17 cellular contexts compared by ENCODE assay signal in genomic region chr21:28899744-28900143, GRCh38.
DNase-seq lines count a peak whose midpoint lies in the region; ATAC-seq, FAIRE-seq and TF ChIP-seq lines count a peak whose summit lies in the region.
"Had no signal": no experiment of that assay in that cellular context is flagged by ENCODE, and none has a peak within 500 bp of the region (broad histone marks: within the 10 kb centered on the region; RNA-seq: fewer than 3 reads in every experiment).

No MANE protein-coding gene starts in this region.

- dilution Hi-C loops in IMR-90 (cut with HindIII; ENCODE audit: low sequenced_read_pairs, unreplicated experiment): no loop called here

- H2BK15ac ChIP-seq in IMR-90 (ENCODE audit: low read depth, low read length): no peak overlapping the region

- ATAC-seq in IMR-90 (ENCODE audit: low read depth) (peak; percentile 90), K562 (no peak), gastroesophageal sphincter (peak; percentile 79), GM18511 (IDR thresholded peaks at IDR 0.05; ENCODE audit: unreplicated experiment) (no peak), GM21360 (IDR thresholded peaks at IDR 0.05; ENCODE audit: unreplicated experiment) (no peak), GM21723 (IDR thresholded peaks at IDR 0.05; ENCODE audit: unreplicated experiment) (no peak)
- ATAC-seq: heart left ventricle, Right ventricle myocardium inferior, T-helper 17 cell had no signal

- in situ Hi-C loops in IMR-90 (cut with MboI; ENCODE audit: low sequenced_read_pairs) (no loop called here), K562 (cut with MboI) (no loop called here)

- H3K27ac ChIP-seq in IMR-90 (ENCODE audit: insufficient read depth, low read length): no peak overlapping the region
- H3K27ac ChIP-seq in K562 (ENCODE audit: extremely low read depth, low read depth, low read length): no peak overlapping the region
- H3K27ac ChIP-seq in gastroesophageal sphincter: peak overlapping the region in 1 of 4 donors; percentile 41
- H3K27ac ChIP-seq: heart left ventricle, testis had no signal

- TF ChIP-seq RAD21 in IMR-90 (IDR thresholded peaks at IDR 0.05; ENCODE audit: low read length) (no peak), K562 (CRISPR knock-in tag; conservative IDR thresholded peaks at IDR 0.05 in 1 of 2, IDR thresholded peaks at IDR 0.05 in 1 of 2) (no peak)

- no peak for TF ChIP-seq CTCF in IMR-90 (conservative IDR thresholded peaks at IDR 0.05; ENCODE audit: low read depth, low read length)
- TF ChIP-seq CTCF in K562 (IDR thresholded peaks at IDR 0.05 in 2 of 3, conservative IDR thresholded peaks at IDR 0.05 in 1 of 3; ENCODE audit: insufficient read depth in 2 of 3, low read depth in 1 of 3, low read length in 3 of 3): no peak
- no peak for TF ChIP-seq CTCF in gastroesophageal sphincter (IDR thresholded peaks at IDR 0.05)

- H3K14ac ChIP-seq in IMR-90 (replicated peaks; ENCODE audit: low read depth, low read length): no peak overlapping the region

- H3K18ac ChIP-seq in IMR-90 (ENCODE audit: low read depth, low read length): no peak overlapping the region

- intact Hi-C loops in IMR-90 (cut with micrococcal nuclease) (no loop called here), K562 (cut with micrococcal nuclease) (no loop called here)

- POLR2A ChIA-PET in IMR-90 (lab: Charles Lee; ENCODE audit: unreplicated experiment) (no interaction called here), K562 (lab: Yijun Ruan, JAX) (no interaction called here)

- no peak overlapping the region for H3K4ac ChIP-seq in IMR-90 (ENCODE audit: low read depth, low read length)

- no peaks in the 10 kb centered on the region for H3K36me3 ChIP-seq in IMR-90 (ENCODE audit: control insufficient read depth, insufficient read depth, low read length)
- H3K36me3 ChIP-seq in K562 (ENCODE audit: control insufficient read depth, insufficient read depth, low read length): no peaks in the 10 kb centered on the region
- H3K36me3 ChIP-seq in gastroesophageal sphincter: no peaks in the 10 kb centered on the region
- H3K36me3 ChIP-seq: heart left ventricle had no signal

- H3K27me3 ChIP-seq in IMR-90 (ENCODE audit: control insufficient read depth, insufficient read depth, low read length) (no peaks in the 10 kb centered on the region), K562 (ENCODE audit: control insufficient read depth in 2 of 2, insufficient read depth in 2 of 2, low read length in 2 of 2) (peaks cover 18 to 25% of the 10 kb centered on the region in 2 experiments; a peak in 4 of 5 replicates), gastroesophageal sphincter (no peaks in the 10 kb centered on the region)
- H3K27me3 ChIP-seq: heart left ventricle, testis had no signal

- TF ChIP-seq EP300 in K562 (IDR thresholded peaks at IDR 0.05; ENCODE audit: low read length): no peak
- no peak for TF ChIP-seq EP300 in gastroesophageal sphincter (IDR thresholded peaks at IDR 0.05)

- H4K20me1 ChIP-seq in IMR-90 (ENCODE audit: insufficient read depth, low read length) (no peaks in the 10 kb centered on the region), K562 (replicated peaks; ENCODE audit: control insufficient read depth, insufficient read depth, low read length) (no peaks in the 10 kb centered on the region)

- no peak overlapping the region for H4K8ac ChIP-seq in IMR-90 (ENCODE audit: low read depth in 2 of 2, low read length in 2 of 2)

- TF ChIP-seq POLR2A in IMR-90 (IDR thresholded peaks at IDR 0.05; ENCODE audit: low read depth, low read length) (no peak), K562 (conservative IDR thresholded peaks at IDR 0.05) (no peak), gastroesophageal sphincter (IDR thresholded peaks at IDR 0.05) (no peak)

- H3K9me1 ChIP-seq in IMR-90 (ENCODE audit: insufficient read depth, low read length) (no peaks in the 10 kb centered on the region; the same call in 1 of the 2 replicates), K562 (ENCODE audit: control insufficient read depth, insufficient read depth, low read length) (no peaks in the 10 kb centered on the region)

- H3K9ac ChIP-seq in IMR-90 (ENCODE audit: low read depth, low read length): no peak overlapping the region
- H3K9ac ChIP-seq in K562 (ENCODE audit: insufficient read depth in 1 of 2, low read depth in 2 of 2, low read length in 2 of 2): no peak overlapping the region

- H3K79me2 ChIP-seq in K562 (ENCODE audit: control insufficient read depth, insufficient read depth, low read length): no peaks in the 10 kb centered on the region

- CTCF ChIA-PET in IMR-90 (lab: Yijun Ruan, JAX) (no interaction called here), K562 (lab: Yijun Ruan, JAX; ENCODE audit: low intra/inter-chr PET ratio) (no interaction called here)

- no peak overlapping the region for H2AK9ac ChIP-seq in IMR-90 (replicated peaks; ENCODE audit: low read depth, low read length, poor library complexity)

- no peak overlapping the region for H3K4me2 ChIP-seq in IMR-90 (ENCODE audit: low read depth, low read length)
- no peak overlapping the region for H3K4me2 ChIP-seq in K562 (ENCODE audit: insufficient read depth, low read length)

- H2BK5ac ChIP-seq in IMR-90 (ENCODE audit: low read depth, low read length, poor library complexity, severe bottlenecking): no peak overlapping the region

- DNase-seq in AG20443 (ENCODE audit: low spot score) (peak; percentile 13), IMR-90 (peak; percentile 78), K562 (ENCODE audit: extremely low read depth in 1 of 4, low spot score in 3 of 4) (no peak), MV-4-11 (lab: John Stamatoyannopoulos, UW) (no peak)
- DNase-seq: C1 segment of cervical spinal cord, DMS153, GOT3, heart left ventricle, islet precursor cell, NCI-H82, T-helper 17 cell, testis had no signal

- H3K4me1 ChIP-seq in IMR-90 (ENCODE audit: control insufficient read depth, insufficient read depth, low read length) (peaks cover 3% of the 10 kb centered on the region), K562 (replicated peaks in 1 of 2; ENCODE audit: control insufficient read depth in 2 of 2, insufficient read depth in 2 of 2, low read length in 2 of 2) (peaks cover 0 to 4% of the 10 kb centered on the region in 2 experiments; a peak in 1 of 5 replicates), gastroesophageal sphincter (peaks cover 3 to 28% (median 7%) of the 10 kb centered on the region in 3 donors)
- H3K4me1 ChIP-seq: heart left ventricle, testis had no signal

- no peak overlapping the region for H3K23ac ChIP-seq in IMR-90 (ENCODE audit: low read depth, low read length)

- no peak overlapping the region for H4K91ac ChIP-seq in IMR-90 (ENCODE audit: insufficient read depth, low read depth, low read length)

- H3K9me3 ChIP-seq in IMR-90 (ENCODE audit: control insufficient read depth, insufficient read depth, low read length): peaks cover 4% of the 10 kb centered on the region
- H3K9me3 ChIP-seq in K562 (replicated peaks; ENCODE audit: control insufficient read depth, insufficient read depth, low read depth, low read length): no peaks in the 10 kb centered on the region
- peaks cover 0 to 12% (median 0%) of the 10 kb centered on the region in 3 donors for H3K9me3 ChIP-seq in gastroesophageal sphincter
- H3K9me3 ChIP-seq: heart left ventricle, testis had no signal

- WGBS in IMR-90 (ENCODE audit: extremely low coverage in 2 of 2, insufficient read length in 1 of 2), 2 experiments: no CpG with 5 or more reads among the region's 5 CpGs
- 6% methylated on average over 5 of the region's 5 CpGs for WGBS in K562 (ENCODE audit: insufficient coverage, low coverage, missing lambda C conversion rate)
- WGBS in gastroesophageal sphincter (ENCODE audit: low coverage in 1 of 2), 2 donors: 37 to 64% methylated on average over 3 to 5 of the region's 5 CpGs

- H2BK120ac ChIP-seq in IMR-90 (ENCODE audit: low read depth, low read length): no peak overlapping the region

- H3K56ac ChIP-seq in IMR-90 (ENCODE audit: extremely low read depth, insufficient read depth, low read length): no peak overlapping the region

- no peak overlapping the region for H2AFZ ChIP-seq in IMR-90 (replicated peaks; ENCODE audit: low read length, poor library complexity)
- no peak overlapping the region for H2AFZ ChIP-seq in K562 (ENCODE audit: low read depth, low read length)

- no peaks in the 10 kb centered on the region for H3K79me1 ChIP-seq in IMR-90 (ENCODE audit: low read depth in 1 of 2, low read length in 2 of 2)

- H2BK20ac ChIP-seq in IMR-90 (ENCODE audit: low read depth, low read length): peak overlapping the region; percentile 55; the same call in 1 of the 2 replicates

- no peak for FAIRE-seq in K562 (lab: Jason Lieb, UNC)

- BruUV-seq in IMR-90 (replicated peaks; lab: Mats Ljungman, UMichigan) (no TSS peak), K562 (replicated peaks; lab: Mats Ljungman, UMichigan) (no TSS peak)

- H2AK5ac ChIP-seq in IMR-90 (ENCODE audit: low read depth, low read length): no peak overlapping the region

- H4K5ac ChIP-seq in IMR-90 (ENCODE audit: low read depth, low read length): no peak overlapping the region

- H3K4me3 ChIP-seq in IMR-90 (ENCODE audit: insufficient read depth, low read depth, low read length) (no peak overlapping the region), K562 (no peak overlapping the region), gastroesophageal sphincter (no peak overlapping the region)
- H3K4me3 ChIP-seq: heart left ventricle, testis had no signal

TF ChIP-seq in IMR-90, 13 proteins besides CTCF, POLR2A, EP300 and RAD21 (continues in another document):
- TF ChIP-seq MAFK (IDR thresholded peaks at IDR 0.05; ENCODE audit: low read depth, low read length) (no peak), FOS (IDR thresholded peaks at IDR 0.05; ENCODE audit: low read depth, low read length) (peak; percentile 37; the same call in 1 of the 2 replicates), SMC3 (IDR thresholded peaks at IDR 0.05; ENCODE audit: low read depth, low read length) (no peak)

TF ChIP-seq in K562, 482 proteins besides CTCF, POLR2A, EP300 and RAD21 (continues in another document):
- TF ChIP-seq MBD2 (IDR thresholded peaks at IDR 0.05; ENCODE audit: borderline replicate concordance, low read depth) (no peak), RUNX1 (IDR thresholded peaks at IDR 0.05; ENCODE audit: low read depth) (no peak), HDAC3 (IDR thresholded peaks at IDR 0.05; ENCODE audit: borderline replicate concordance, partially characterized antibody) (no peak), ZBTB1 (CRISPR knock-in tag; IDR thresholded peaks at IDR 0.05; ENCODE audit: borderline replicate concordance, low read depth) (no peak), HLTF (IDR thresholded peaks at IDR 0.05) (no peak), ZC3H11A (IDR thresholded peaks at IDR 0.05; ENCODE audit: low read depth, low read length) (no peak), TSC22D4 (tag; IDR thresholded peaks at IDR 0.05) (no peak), MCM3 (IDR thresholded peaks at IDR 0.05) (no peak), ATF1 (CRISPR knock-in tag; IDR thresholded peaks at IDR 0.05) (no peak), ATF1 (tag; IDR thresholded peaks at IDR 0.05) (no peak), ESRRA (IDR thresholded peaks at IDR 0.05; ENCODE audit: borderline replicate concordance, low read depth) (no peak), PHB2 (IDR thresholded peaks at IDR 0.05; ENCODE audit: low read depth) (no peak)

Comparison
In these comparisons a context has a peak if more than half of its experiments do, and no peak if none do; other contexts are left out.
1. DNase-seq: peak in AG20443 (single experiment) and IMR-90 (single experiment); none in K562 (0 of 4) and MV-4-11 (single experiment).
2. ATAC-seq: peak in IMR-90 (single experiment) and gastroesophageal sphincter (single experiment); none in K562 (single experiment), GM18511 (single experiment), GM21360 (single experiment) and GM21723 (single experiment).